ENCODE assay signal across 1 cellular context in the genomic region with DNA sequence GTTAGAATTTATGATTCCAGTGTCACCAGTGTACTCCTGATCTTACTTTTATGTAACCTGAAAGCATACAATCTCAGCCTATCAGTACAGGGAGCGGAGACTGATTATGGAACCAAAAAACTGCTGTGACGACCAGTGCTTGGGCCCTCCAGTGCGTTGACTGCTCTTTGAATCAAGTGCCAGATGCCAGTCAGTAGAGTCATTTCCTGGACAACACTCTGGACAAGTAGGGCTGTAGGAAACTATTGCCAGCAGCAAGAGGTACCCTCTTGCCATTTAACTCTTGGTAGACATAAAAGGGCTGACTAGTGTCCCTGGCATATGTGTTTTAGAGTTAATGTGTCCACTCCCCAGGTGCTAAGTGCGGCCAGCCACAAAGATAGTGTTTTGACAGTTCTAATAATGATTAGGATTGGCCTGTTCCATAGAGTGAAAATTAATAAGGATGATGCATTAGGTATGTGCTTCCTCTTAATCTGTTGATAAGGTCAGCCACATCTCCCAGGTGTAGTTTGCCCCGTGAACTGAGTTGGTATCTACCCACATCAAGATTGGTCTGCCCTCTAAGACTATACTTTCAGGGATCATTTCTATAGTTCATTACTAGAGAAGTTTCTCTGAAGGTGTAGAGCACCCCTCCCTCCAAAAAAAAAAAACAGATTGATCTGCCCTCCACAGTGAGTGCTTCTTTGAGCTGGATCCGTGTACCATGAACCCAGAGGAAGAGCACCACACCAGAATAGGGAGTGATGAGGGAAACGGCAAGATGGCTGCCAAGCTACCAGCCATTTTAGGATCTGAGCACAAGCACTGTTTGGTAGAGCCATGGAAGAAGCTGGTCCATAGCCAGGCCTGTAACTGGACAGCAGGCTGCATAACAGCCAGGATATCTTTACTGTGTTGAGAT.
TF ChIP-seq lines count a peak whose summit lies in the region.

No MANE protein-coding gene starts in this region.

TF ChIP-seq in K562, 482 proteins besides CTCF, POLR2A, EP300 and RAD21 (continues in another document):
- TF ChIP-seq PML (IDR thresholded peaks at IDR 0.05; ENCODE audit: low read length): peak; percentile 36; the same call in 1 of the 2 replicates
- TF ChIP-seq ZNF217 (CRISPR knock-in tag; IDR thresholded peaks at IDR 0.05): 0 out of 2 replicates have a peak, but pooled peaks have one; percentile 48
- TF ChIP-seq ZNF212 (CRISPR knock-in tag; IDR thresholded peaks at IDR 0.05): no peak
- peak; percentile 87 for TF ChIP-seq KAT8 (IDR thresholded peaks at IDR 0.05; ENCODE audit: low read depth)
- 0 out of 2 replicates have a peak, but pooled peaks have one; percentile 19 for TF ChIP-seq ZNF764 (CRISPR knock-in tag; IDR thresholded peaks at IDR 0.05; ENCODE audit: low read depth)
- TF ChIP-seq PTRF (tag; IDR thresholded peaks at IDR 0.05): no peak; the same call in 1 of the 2 replicates
- TF ChIP-seq JUNB (CRISPR knock-in tag; conservative IDR thresholded peaks at IDR 0.05): peak; percentile 52; the same call in 1 of the 2 replicates
- TF ChIP-seq HMG20A (CRISPR knock-in tag; conservative IDR thresholded peaks at IDR 0.05): 0 out of 2 replicates have a peak, but pooled peaks have one; percentile 52
- TF ChIP-seq ZNF133 (CRISPR knock-in tag; IDR thresholded peaks at IDR 0.05): no peak
- TF ChIP-seq ZNF707 (CRISPR knock-in tag; conservative IDR thresholded peaks at IDR 0.05): peak; percentile 69
- no peak for TF ChIP-seq CREB1 (IDR thresholded peaks at IDR 0.05)
- 0 out of 2 replicates have a peak, but pooled peaks have one; percentile 29 for TF ChIP-seq CREB1 (CRISPR knock-in tag; IDR thresholded peaks at IDR 0.05)
- 0 out of 2 replicates have a peak, but pooled peaks have one; percentile 14 for TF ChIP-seq KLF1 (tag; IDR thresholded peaks at IDR 0.05)
- no peak for TF ChIP-seq ZNF695 (CRISPR knock-in tag; IDR thresholded peaks at IDR 0.05)
- peak; percentile 43; the same call in 1 of the 2 replicates for TF ChIP-seq PHB (CRISPR knock-in tag; IDR thresholded peaks at IDR 0.05)
- 0 out of 2 replicates have a peak, but pooled peaks have one; percentile 17 for TF ChIP-seq NR4A1 (CRISPR knock-in tag; IDR thresholded peaks at IDR 0.05)
- no peak for TF ChIP-seq NR4A1 (tag; IDR thresholded peaks at IDR 0.05)
- TF ChIP-seq FOXA1 (IDR thresholded peaks at IDR 0.05; ENCODE audit: borderline replicate concordance): no peak
- 0 out of 2 replicates have a peak, but pooled peaks have one; percentile 70 for TF ChIP-seq OTX1 (CRISPR knock-in tag; IDR thresholded peaks at IDR 0.05)
- TF ChIP-seq, protein P1, sequence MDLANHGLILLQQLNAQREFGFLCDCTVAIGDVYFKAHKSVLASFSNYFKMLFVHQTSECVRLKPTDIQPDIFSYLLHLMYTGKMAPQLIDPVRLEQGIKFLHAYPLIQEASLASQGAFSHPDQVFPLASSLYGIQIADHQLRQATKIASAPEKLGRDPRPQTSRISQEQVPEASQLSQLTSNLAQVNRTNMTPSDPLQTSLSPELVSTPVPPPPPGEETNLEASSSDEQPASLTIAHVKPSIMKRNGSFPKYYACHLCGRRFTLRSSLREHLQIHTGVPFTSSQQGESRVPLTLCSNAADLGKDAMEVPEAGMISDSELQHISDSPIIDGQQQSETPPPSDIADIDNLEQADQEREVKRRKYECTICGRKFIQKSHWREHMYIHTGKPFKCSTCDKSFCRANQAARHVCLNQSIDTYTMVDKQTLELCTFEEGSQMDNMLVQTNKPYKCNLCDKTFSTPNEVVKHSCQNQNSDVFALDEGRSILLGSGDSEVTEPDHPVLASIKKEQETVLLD (IDR thresholded peaks at IDR 0.05): no peak
- TF ChIP-seq JUN (IDR thresholded peaks at IDR 0.05; ENCODE audit: borderline replicate concordance, low read depth, low read length): no peak
- TF ChIP-seq JUN (CRISPR knock-in tag; IDR thresholded peaks at IDR 0.05; ENCODE audit: borderline replicate concordance): peak; percentile 49; the same call in 1 of the 2 replicates
- peak; percentile 14; the same call in 1 of the 2 replicates for TF ChIP-seq SUPT5H (IDR thresholded peaks at IDR 0.05)
- TF ChIP-seq KDM2B (CRISPR knock-in tag; IDR thresholded peaks at IDR 0.05): 0 out of 2 replicates have a peak, but pooled peaks have one; percentile 5
- TF ChIP-seq IFI16 (CRISPR knock-in tag; IDR thresholded peaks at IDR 0.05): 0 out of 2 replicates have a peak, but pooled peaks have one; percentile 30
- TF ChIP-seq, protein P2, sequence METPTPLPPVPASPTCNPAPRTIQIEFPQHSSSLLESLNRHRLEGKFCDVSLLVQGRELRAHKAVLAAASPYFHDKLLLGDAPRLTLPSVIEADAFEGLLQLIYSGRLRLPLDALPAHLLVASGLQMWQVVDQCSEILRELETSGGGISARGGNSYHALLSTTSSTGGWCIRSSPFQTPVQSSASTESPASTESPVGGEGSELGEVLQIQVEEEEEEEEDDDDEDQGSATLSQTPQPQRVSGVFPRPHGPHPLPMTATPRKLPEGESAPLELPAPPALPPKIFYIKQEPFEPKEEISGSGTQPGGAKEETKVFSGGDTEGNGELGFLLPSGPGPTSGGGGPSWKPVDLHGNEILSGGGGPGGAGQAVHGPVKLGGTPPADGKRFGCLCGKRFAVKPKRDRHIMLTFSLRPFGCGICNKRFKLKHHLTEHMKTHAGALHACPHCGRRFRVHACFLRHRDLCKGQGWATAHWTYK (CRISPR knock-in tag; IDR thresholded peaks at IDR 0.05): 0 out of 2 replicates have a peak, but pooled peaks have one; percentile 55
- no peak for TF ChIP-seq ZBTB1 (CRISPR knock-in tag; IDR thresholded peaks at IDR 0.05; ENCODE audit: borderline replicate concordance, low read depth)
- peak; percentile 77; the same call in 1 of the 2 replicates for TF ChIP-seq PPARD (CRISPR knock-in tag; IDR thresholded peaks at IDR 0.05)
- no peak; the same call in 1 of the 2 replicates for TF ChIP-seq TEAD4 (IDR thresholded peaks at IDR 0.05; ENCODE audit: low read length)
- TF ChIP-seq TEAD4 (CRISPR knock-in tag; IDR thresholded peaks at IDR 0.05; ENCODE audit: borderline replicate concordance): peak; percentile 78; the same call in 1 of the 2 replicates
- peak in 1 of 3 experiments; percentile 71 for TF ChIP-seq YY1 (IDR thresholded peaks at IDR 0.05; ENCODE audit: borderline replicate concordance in 1 of 3, control insufficient read depth in 1 of 3, extremely low read depth in 1 of 3, insufficient read depth in 3 of 3, insufficient read length in 1 of 3, insufficient replicate concordance in 2 of 3, low read depth in 1 of 3, low read length in 2 of 3)
- TF ChIP-seq ZNF140 (CRISPR knock-in tag; IDR thresholded peaks at IDR 0.05): 0 out of 2 replicates have a peak, but pooled peaks have one; percentile 67
- TF ChIP-seq, protein P3, sequence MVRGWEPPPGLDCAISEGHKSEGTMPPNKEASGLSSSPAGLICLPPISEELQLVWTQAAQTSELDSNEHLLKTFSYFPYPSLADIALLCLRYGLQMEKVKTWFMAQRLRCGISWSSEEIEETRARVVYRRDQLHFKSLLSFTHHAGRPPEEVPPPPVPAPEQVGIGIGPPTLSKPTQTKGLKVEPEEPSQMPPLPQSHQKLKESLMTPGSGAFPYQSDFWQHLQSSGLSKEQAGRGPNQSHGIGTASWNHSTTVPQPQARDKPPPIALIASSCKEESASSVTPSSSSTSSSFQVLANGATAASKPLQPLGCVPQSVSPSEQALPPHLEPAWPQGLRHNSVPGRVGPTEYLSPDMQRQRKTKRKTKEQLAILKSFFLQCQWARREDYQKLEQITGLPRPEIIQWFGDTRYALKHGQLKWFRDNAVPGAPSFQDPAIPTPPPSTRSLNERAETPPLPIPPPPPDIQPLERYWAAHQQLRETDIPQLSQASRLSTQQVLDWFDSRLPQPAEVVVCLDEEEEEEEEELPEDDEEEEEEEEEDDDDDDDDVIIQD (CRISPR knock-in tag; IDR thresholded peaks at IDR 0.05): no peak
- TF ChIP-seq SRF (CRISPR knock-in tag; IDR thresholded peaks at IDR 0.05): 0 out of 4 replicates have a peak, but pooled peaks of 1 of the 2 experiments have one; percentile 24
- TF ChIP-seq, protein P4, sequence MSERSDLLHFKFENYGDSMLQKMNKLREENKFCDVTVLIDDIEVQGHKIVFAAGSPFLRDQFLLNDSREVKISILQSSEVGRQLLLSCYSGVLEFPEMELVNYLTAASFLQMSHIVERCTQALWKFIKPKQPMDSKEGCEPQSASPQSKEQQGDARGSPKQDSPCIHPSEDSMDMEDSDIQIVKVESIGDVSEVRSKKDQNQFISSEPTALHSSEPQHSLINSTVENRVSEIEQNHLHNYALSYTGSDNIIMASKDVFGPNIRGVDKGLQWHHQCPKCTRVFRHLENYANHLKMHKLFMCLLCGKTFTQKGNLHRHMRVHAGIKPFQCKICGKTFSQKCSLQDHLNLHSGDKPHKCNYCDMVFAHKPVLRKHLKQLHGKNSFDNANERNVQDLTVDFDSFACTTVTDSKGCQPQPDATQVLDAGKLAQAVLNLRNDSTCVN (CRISPR knock-in tag; IDR thresholded peaks at IDR 0.05): peak; percentile 51; the same call in 1 of the 2 replicates
- 0 out of 2 replicates have a peak, but pooled peaks have one; percentile 56 for TF ChIP-seq ZSCAN32 (CRISPR knock-in tag; IDR thresholded peaks at IDR 0.05)
- TF ChIP-seq, protein P5, sequence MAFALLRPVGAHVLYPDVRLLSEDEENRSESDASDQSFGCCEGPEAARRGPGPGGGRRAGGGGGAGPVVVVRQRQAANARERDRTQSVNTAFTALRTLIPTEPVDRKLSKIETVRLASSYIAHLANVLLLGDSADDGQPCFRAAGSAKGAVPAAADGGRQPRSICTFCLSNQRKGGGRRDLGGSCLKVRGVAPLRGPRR (CRISPR knock-in tag; IDR thresholded peaks at IDR 0.05): peak; percentile 85; the same call in 1 of the 2 replicates
- TF ChIP-seq, protein P6, sequence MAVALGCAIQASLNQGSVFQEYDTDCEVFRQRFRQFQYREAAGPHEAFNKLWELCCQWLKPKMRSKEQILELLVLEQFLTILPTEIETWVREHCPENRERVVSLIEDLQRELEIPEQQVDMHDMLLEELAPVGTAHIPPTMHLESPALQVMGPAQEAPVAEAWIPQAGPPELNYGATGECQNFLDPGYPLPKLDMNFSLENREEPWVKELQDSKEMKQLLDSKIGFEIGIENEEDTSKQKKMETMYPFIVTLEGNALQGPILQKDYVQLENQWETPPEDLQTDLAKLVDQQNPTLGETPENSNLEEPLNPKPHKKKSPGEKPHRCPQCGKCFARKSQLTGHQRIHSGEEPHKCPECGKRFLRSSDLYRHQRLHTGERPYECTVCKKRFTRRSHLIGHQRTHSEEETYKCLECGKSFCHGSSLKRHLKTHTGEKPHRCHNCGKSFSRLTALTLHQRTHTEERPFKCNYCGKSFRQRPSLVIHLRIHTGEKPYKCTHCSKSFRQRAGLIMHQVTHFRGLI (CRISPR knock-in tag; IDR thresholded peaks at IDR 0.05): 0 out of 2 replicates have a peak, but pooled peaks have one; percentile 33
- no peak for TF ChIP-seq BRCA1 (IDR thresholded peaks at IDR 0.05)
- no peak for TF ChIP-seq BRCA1 (CRISPR knock-in tag; IDR thresholded peaks at IDR 0.05)
- TF ChIP-seq NFIX (CRISPR knock-in tag; IDR thresholded peaks at IDR 0.05; ENCODE audit: low read depth): 0 out of 2 replicates have a peak, but pooled peaks have one; percentile 8
- peak; percentile 85 for TF ChIP-seq MTF1 (CRISPR knock-in tag; IDR thresholded peaks at IDR 0.05; ENCODE audit: borderline replicate concordance)
- TF ChIP-seq ZNF224 (CRISPR knock-in tag; IDR thresholded peaks at IDR 0.05): 0 out of 2 replicates have a peak, but pooled peaks have one; percentile 63
- TF ChIP-seq ZNF436 (CRISPR knock-in tag; IDR thresholded peaks at IDR 0.05): peak; percentile 61; the same call in 1 of the 2 replicates
- TF ChIP-seq U2AF1 (optimal IDR thresholded peaks at IDR 0.05; ENCODE audit: low read depth, low read length): no peak
- 0 out of 2 replicates have a peak, but pooled peaks have one; percentile 79 for TF ChIP-seq CHCHD3 (CRISPR knock-in tag; IDR thresholded peaks at IDR 0.05)
- no peak; the same call in 1 of the 2 replicates for TF ChIP-seq ELF2 (CRISPR knock-in tag; IDR thresholded peaks at IDR 0.05)
- TF ChIP-seq HDAC3 (IDR thresholded peaks at IDR 0.05; ENCODE audit: borderline replicate concordance, partially characterized antibody): no peak
- no peak for TF ChIP-seq ZNF431 (CRISPR knock-in tag; IDR thresholded peaks at IDR 0.05)
- TF ChIP-seq KAT7 (CRISPR knock-in tag; IDR thresholded peaks at IDR 0.05; ENCODE audit: borderline replicate concordance): no peak
- TF ChIP-seq, protein P7, sequence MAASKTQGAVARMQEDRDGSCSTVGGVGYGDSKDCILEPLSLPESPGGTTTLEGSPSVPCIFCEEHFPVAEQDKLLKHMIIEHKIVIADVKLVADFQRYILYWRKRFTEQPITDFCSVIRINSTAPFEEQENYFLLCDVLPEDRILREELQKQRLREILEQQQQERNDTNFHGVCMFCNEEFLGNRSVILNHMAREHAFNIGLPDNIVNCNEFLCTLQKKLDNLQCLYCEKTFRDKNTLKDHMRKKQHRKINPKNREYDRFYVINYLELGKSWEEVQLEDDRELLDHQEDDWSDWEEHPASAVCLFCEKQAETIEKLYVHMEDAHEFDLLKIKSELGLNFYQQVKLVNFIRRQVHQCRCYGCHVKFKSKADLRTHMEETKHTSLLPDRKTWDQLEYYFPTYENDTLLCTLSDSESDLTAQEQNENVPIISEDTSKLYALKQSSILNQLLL (CRISPR knock-in tag; IDR thresholded peaks at IDR 0.05; ENCODE audit: borderline replicate concordance): peak; percentile 71; the same call in 1 of the 2 replicates
- TF ChIP-seq MAFF (IDR thresholded peaks at IDR 0.05; ENCODE audit: low read length): peak; percentile 7; the same call in 1 of the 2 replicates
- TF ChIP-seq ZKSCAN8 (CRISPR knock-in tag; IDR thresholded peaks at IDR 0.05): no peak
- TF ChIP-seq, protein P8, sequence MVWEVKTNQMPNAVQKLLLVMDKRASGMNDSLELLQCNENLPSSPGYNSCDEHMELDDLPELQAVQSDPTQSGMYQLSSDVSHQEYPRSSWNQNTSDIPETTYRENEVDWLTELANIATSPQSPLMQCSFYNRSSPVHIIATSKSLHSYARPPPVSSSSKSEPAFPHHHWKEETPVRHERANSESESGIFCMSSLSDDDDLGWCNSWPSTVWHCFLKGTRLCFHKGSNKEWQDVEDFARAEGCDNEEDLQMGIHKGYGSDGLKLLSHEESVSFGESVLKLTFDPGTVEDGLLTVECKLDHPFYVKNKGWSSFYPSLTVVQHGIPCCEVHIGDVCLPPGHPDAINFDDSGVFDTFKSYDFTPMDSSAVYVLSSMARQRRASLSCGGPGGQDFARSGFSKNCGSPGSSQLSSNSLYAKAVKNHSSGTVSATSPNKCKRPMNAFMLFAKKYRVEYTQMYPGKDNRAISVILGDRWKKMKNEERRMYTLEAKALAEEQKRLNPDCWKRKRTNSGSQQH (CRISPR knock-in tag; IDR thresholded peaks at IDR 0.05): 0 out of 2 replicates have a peak, but pooled peaks have one; percentile 57
